In the genomic region with DNA sequence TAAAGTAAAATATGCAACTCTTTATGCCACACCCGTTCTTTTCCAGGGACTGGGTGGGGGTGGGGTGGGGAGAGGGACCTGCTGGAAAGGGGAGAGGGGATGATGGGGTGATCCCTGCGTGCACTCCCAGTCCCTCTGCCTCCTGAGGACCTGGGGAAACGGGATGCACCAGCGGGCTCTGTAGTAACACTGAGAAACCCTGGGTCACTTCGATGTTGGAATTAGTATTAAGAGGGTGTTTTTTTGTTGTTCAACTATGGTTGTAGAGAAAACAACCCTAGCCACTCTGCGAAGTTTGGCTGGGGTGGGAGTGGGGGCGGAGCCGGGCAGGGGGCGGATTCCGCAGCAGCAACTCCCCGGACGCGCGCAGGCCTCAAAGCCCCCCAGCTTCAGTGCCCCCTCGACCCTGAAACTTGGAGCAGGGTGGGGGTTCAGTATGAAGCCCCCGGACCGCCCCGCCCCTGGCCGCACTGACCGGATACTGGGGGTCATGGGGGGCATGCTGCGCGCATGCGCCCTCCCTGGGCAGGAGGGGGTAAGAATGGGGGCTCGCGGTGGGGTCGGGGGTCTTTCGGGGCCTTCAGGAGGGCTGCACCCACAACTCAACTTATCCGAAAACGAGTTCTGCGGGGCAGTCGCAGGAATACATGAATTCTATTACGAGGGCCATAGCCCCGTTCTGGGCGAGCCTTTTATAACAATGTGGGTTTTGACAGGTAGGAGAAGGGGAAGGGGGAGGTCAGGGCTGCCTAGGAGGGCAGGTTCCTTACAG, we compare ENCODE assay signal across 1 cellular context.
TF ChIP-seq lines count a peak whose summit lies in the region.

No MANE protein-coding gene starts in this region.

TF ChIP-seq in WTC11, 78 proteins besides CTCF, POLR2A, EP300 and RAD21 (continued from another document):
- TF ChIP-seq, protein P1, sequence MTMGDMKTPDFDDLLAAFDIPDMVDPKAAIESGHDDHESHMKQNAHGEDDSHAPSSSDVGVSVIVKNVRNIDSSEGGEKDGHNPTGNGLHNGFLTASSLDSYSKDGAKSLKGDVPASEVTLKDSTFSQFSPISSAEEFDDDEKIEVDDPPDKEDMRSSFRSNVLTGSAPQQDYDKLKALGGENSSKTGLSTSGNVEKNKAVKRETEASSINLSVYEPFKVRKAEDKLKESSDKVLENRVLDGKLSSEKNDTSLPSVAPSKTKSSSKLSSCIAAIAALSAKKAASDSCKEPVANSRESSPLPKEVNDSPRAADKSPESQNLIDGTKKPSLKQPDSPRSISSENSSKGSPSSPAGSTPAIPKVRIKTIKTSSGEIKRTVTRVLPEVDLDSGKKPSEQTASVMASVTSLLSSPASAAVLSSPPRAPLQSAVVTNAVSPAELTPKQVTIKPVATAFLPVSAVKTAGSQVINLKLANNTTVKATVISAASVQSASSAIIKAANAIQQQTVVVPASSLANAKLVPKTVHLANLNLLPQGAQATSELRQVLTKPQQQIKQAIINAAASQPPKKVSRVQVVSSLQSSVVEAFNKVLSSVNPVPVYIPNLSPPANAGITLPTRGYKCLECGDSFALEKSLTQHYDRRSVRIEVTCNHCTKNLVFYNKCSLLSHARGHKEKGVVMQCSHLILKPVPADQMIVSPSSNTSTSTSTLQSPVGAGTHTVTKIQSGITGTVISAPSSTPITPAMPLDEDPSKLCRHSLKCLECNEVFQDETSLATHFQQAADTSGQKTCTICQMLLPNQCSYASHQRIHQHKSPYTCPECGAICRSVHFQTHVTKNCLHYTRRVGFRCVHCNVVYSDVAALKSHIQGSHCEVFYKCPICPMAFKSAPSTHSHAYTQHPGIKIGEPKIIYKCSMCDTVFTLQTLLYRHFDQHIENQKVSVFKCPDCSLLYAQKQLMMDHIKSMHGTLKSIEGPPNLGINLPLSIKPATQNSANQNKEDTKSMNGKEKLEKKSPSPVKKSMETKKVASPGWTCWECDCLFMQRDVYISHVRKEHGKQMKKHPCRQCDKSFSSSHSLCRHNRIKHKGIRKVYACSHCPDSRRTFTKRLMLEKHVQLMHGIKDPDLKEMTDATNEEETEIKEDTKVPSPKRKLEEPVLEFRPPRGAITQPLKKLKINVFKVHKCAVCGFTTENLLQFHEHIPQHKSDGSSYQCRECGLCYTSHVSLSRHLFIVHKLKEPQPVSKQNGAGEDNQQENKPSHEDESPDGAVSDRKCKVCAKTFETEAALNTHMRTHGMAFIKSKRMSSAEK (CRISPR knock-in tag; IDR thresholded peaks at IDR 0.05; ENCODE audit: borderline replicate concordance), result no peak
- TF ChIP-seq NR1H2 (CRISPR knock-in tag; IDR thresholded peaks at IDR 0.05) (no peak), TCF7 (CRISPR knock-in tag; IDR thresholded peaks at IDR 0.05; ENCODE audit: low read depth) (no peak), NFE2L1 (CRISPR knock-in tag; IDR thresholded peaks at IDR 0.05) (no peak), ZNF232 (CRISPR knock-in tag; IDR thresholded peaks at IDR 0.05) (no peak), GABPB1 (CRISPR knock-in tag; IDR thresholded peaks at IDR 0.05) (no peak), CBFB (CRISPR knock-in tag; IDR thresholded peaks at IDR 0.05; ENCODE audit: low read depth) (no peak), FOXJ3 (CRISPR knock-in tag; IDR thresholded peaks at IDR 0.05; ENCODE audit: borderline replicate concordance) (no peak), EMX1 (CRISPR knock-in tag; IDR thresholded peaks at IDR 0.05) (no peak), HMGA2 (CRISPR knock-in tag; IDR thresholded peaks at IDR 0.05) (no peak)
- TF ChIP-seq, protein P2, sequence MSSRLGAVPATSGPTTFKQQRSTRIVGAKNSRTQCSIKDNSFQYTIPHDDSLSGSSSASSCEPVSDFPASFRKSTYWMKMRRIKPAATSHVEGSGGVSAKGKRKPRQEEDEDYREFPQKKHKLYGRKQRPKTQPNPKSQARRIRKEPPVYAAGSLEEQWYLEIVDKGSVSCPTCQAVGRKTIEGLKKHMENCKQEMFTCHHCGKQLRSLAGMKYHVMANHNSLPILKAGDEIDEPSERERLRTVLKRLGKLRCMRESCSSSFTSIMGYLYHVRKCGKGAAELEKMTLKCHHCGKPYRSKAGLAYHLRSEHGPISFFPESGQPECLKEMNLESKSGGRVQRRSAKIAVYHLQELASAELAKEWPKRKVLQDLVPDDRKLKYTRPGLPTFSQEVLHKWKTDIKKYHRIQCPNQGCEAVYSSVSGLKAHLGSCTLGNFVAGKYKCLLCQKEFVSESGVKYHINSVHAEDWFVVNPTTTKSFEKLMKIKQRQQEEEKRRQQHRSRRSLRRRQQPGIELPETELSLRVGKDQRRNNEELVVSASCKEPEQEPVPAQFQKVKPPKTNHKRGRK (CRISPR knock-in tag; IDR thresholded peaks at IDR 0.05; ENCODE audit: borderline replicate concordance), result no peak
- TF ChIP-seq, protein P3, sequence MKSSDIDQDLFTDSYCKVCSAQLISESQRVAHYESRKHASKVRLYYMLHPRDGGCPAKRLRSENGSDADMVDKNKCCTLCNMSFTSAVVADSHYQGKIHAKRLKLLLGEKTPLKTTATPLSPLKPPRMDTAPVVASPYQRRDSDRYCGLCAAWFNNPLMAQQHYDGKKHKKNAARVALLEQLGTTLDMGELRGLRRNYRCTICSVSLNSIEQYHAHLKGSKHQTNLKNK (CRISPR knock-in tag; IDR thresholded peaks at IDR 0.05), result no peak
- TF ChIP-seq, protein P4, sequence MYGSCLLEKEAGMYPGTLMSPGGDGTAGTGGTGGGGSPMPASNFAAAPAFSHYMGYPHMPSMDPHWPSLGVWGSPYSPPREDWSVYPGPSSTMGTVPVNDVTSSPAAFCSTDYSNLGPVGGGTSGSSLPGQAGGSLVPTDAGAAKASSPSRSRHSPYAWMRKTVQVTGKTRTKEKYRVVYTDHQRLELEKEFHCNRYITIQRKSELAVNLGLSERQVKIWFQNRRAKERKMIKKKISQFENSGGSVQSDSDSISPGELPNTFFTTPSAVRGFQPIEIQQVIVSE (CRISPR knock-in tag; IDR thresholded peaks at IDR 0.05; ENCODE audit: borderline replicate concordance), result no peak
- TF ChIP-seq, protein P5, sequence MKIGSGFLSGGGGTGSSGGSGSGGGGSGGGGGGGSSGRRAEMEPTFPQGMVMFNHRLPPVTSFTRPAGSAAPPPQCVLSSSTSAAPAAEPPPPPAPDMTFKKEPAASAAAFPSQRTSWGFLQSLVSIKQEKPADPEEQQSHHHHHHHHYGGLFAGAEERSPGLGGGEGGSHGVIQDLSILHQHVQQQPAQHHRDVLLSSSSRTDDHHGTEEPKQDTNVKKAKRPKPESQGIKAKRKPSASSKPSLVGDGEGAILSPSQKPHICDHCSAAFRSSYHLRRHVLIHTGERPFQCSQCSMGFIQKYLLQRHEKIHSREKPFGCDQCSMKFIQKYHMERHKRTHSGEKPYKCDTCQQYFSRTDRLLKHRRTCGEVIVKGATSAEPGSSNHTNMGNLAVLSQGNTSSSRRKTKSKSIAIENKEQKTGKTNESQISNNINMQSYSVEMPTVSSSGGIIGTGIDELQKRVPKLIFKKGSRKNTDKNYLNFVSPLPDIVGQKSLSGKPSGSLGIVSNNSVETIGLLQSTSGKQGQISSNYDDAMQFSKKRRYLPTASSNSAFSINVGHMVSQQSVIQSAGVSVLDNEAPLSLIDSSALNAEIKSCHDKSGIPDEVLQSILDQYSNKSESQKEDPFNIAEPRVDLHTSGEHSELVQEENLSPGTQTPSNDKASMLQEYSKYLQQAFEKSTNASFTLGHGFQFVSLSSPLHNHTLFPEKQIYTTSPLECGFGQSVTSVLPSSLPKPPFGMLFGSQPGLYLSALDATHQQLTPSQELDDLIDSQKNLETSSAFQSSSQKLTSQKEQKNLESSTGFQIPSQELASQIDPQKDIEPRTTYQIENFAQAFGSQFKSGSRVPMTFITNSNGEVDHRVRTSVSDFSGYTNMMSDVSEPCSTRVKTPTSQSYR (CRISPR knock-in tag; IDR thresholded peaks at IDR 0.05), result no peak
- TF ChIP-seq, protein P6, sequence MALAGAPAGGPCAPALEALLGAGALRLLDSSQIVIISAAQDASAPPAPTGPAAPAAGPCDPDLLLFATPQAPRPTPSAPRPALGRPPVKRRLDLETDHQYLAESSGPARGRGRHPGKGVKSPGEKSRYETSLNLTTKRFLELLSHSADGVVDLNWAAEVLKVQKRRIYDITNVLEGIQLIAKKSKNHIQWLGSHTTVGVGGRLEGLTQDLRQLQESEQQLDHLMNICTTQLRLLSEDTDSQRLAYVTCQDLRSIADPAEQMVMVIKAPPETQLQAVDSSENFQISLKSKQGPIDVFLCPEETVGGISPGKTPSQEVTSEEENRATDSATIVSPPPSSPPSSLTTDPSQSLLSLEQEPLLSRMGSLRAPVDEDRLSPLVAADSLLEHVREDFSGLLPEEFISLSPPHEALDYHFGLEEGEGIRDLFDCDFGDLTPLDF (CRISPR knock-in tag; IDR thresholded peaks at IDR 0.05), result no peak
